ENCODE assay signal across 25 cellular contexts in genomic region chr2:237652181-237652580, GRCh38. TPM values are rescaled to one million over a fixed set of nuclear protein-coding genes. Genes with fewer than 3 reads are reported as not detected.
DNase-seq lines count a peak whose midpoint lies in the region; ATAC-seq and TF ChIP-seq lines count a peak whose summit lies in the region.
"Had no signal": no experiment of that assay in that cellular context is flagged by ENCODE, and none has a peak within 500 bp of the region (broad histone marks: within the 10 kb centered on the region; RNA-seq: fewer than 3 reads in every experiment).

No MANE protein-coding gene starts in this region.

- intact Hi-C loops in Right ventricle myocardium inferior (cut with DNase I) (no loop called here), cardiac septum (cut with DNase I) (no loop called here), left cardiac atrium (cut with DNase I) (no loop called here), right lobe of liver (cut with DNase I) (no loop called here)

- no peak overlapping the region for H3K4me3 ChIP-seq in right lobe of liver
- H3K4me3 ChIP-seq: HAP-1 had no signal

- no peaks in the 10 kb centered on the region for H3K9me3 ChIP-seq in right lobe of liver
- H3K9me3 ChIP-seq: BE2C, HAP-1 had no signal

- ATAC-seq in Right ventricle myocardium inferior (peak; percentile 74), left cardiac atrium (peak; percentile 44 to 68), right lobe of liver (peak; percentile 85 to 97 (median 91))

- no peaks in the 10 kb centered on the region for H3K36me3 ChIP-seq in right lobe of liver
- H3K36me3 ChIP-seq: BE2C, HAP-1 had no signal

- DNase-seq in Right ventricle myocardium inferior (ENCODE audit: missing footprints) (no peak), cardiac septum (ENCODE audit: low spot score) (no peak), left cardiac atrium (no peak), right lobe of liver (peak; percentile 63 to 92 (median 86)), cortex of kidney (lab: John Stamatoyannopoulos, UW) (no peak), LoVo (ENCODE audit: low spot score) (no peak)
- DNase-seq in activated CD4-positive, alpha-beta T cell treated with anti-CD3 and anti-CD28 coated beads for 4 hours = no peak
- DNase-seq: 8988T; ACHN; BE2C; CD8-positive, alpha-beta memory T cell; DMS79 treated with DMSO at 0.1 percent for 48 hours; GOT3; HFFc6; IMR-90; KG1; NCI-H1048; NCI-H1417; NCI-H1694; NCI-H2029 treated with DMSO at 0.1 percent for 48 hours; NCI-H446 treated with DMSO at 0.1 percent for 48 hours; NCI-H526; RPMI8226; SHP77 treated with DMSO at 0.1 percent for 48 hours had no signal

- no peaks in the 10 kb centered on the region for H3K27me3 ChIP-seq in right lobe of liver
- H3K27me3 ChIP-seq: BE2C had no signal

- peak overlapping the region in 1 of 3 donors; percentile 85 for H3K27ac ChIP-seq in right lobe of liver

- TF ChIP-seq CTCF in right lobe of liver (IDR thresholded peaks at IDR 0.05) = no peak

- H3K4me1 ChIP-seq in right lobe of liver = peaks cover 0 to 21% (median 0%) of the 10 kb centered on the region in 4 donors
- H3K4me1 ChIP-seq: BE2C, HAP-1 had no signal

- WGBS in right lobe of liver (ENCODE audit: insufficient coverage, low coverage, low lambda C conversion rate, missing lambda C conversion rate) = 27% methylated on average over 3 of the region's 3 CpGs

- TF ChIP-seq POLR2A in right lobe of liver (IDR thresholded peaks at IDR 0.05) = no peak

RNA-seq across cellular contexts. Expression of gene LRRFIP1, which starts 24.8 kb away (rescaled TPM):
- total RNA-seq in Right ventricle myocardium inferior = 104 TPM
- total RNA-seq in cardiac septum = 157 TPM
- 10 to 100 TPM; 69.3 to 99.6 TPM for total RNA-seq in left cardiac atrium
- total RNA-seq in right lobe of liver = 10 to 100 TPM; 29.4 to 56.3 (median 49.7) TPM

Comparison
In these comparisons a context has a peak if more than half of its experiments do, and no peak if none do; other contexts are left out.
1. DNase-seq: peak in right lobe of liver (3 of 3); none in Right ventricle myocardium inferior (single experiment), cardiac septum (single experiment), left cardiac atrium (single experiment), cortex of kidney (single experiment), LoVo (single experiment) and activated CD4-positive, alpha-beta T cell treated with anti-CD3 and anti-CD28 coated beads for 4 hours (0 of 2).
2. Peak in every context shown above with its lines, with median percentiles within 50 percentile points of each other: ATAC-seq.